Comparison of ENCODE assay signal across 8 cellular contexts in genomic region chr12:49264466-49264872, GRCh38. TPM values are rescaled to one million over a fixed set of nuclear protein-coding genes. Genes with fewer than 3 reads are reported as not detected.
DNase-seq lines count a peak whose midpoint lies in the region; ATAC-seq and TF ChIP-seq lines count a peak whose summit lies in the region.

No MANE protein-coding gene starts in this region.

- H3K4me1 Mint-ChIP-seq in Calu3 (ENCODE audit: low read depth, unreplicated experiment) = peaks cover 8% of the 10 kb centered on the region
- peaks cover 44% of the 10 kb centered on the region for H3K4me1 Mint-ChIP-seq in activated CD8-positive, alpha-beta T cell treated with anti-CD3 and anti-CD28 coated beads, Interleukin-2, amount 10 ng/mL, durations not matched to agents 7 days and 5 days (ENCODE audit: low read depth)

- no peaks in the 10 kb centered on the region for H3K9me3 Mint-ChIP-seq in Calu3 (ENCODE audit: low read depth, unreplicated experiment)
- H3K9me3 Mint-ChIP-seq in activated CD8-positive, alpha-beta T cell treated with anti-CD3 and anti-CD28 coated beads, Interleukin-2, amount 10 ng/mL, durations not matched to agents 7 days and 5 days (ENCODE audit: insufficient read depth) = no peaks in the 10 kb centered on the region

- H3K9me3 ChIP-seq in prostate gland = no peaks in the 10 kb centered on the region

- no peaks in the 10 kb centered on the region for H3K27me3 ChIP-seq in prostate gland (replicated peaks; ENCODE audit: insufficient read depth)

- H3K27ac ChIP-seq in prostate gland = peak overlapping the region; percentile 78 to 82

- POLR2A ChIA-PET in activated CD8-positive, alpha-beta T cell treated with anti-CD3 and anti-CD28 coated beads, Interleukin-2, amount 10 ng/mL, durations not matched to agents 7 days and 5 days (lab: Charles Lee) = interaction anchor here (0.8 to 4.4 kb wide), 11 partner anchors 12 to 477 kb away, joined by 3 to 49 read pairs (median 4); partner anchors contain the start of genes SPATS2, TMBIM6, TROAP and TUBA1A

- peaks cover 57% of the 10 kb centered on the region for H3K36me3 Mint-ChIP-seq in Calu3 (ENCODE audit: insufficient read depth, unreplicated experiment)
- H3K36me3 Mint-ChIP-seq in activated CD8-positive, alpha-beta T cell treated with anti-CD3 and anti-CD28 coated beads, Interleukin-2, amount 10 ng/mL, durations not matched to agents 7 days and 5 days (ENCODE audit: low read depth) = peaks cover 39% of the 10 kb centered on the region

- H3K4me1 ChIP-seq in prostate gland (replicated peaks) = no peaks in the 10 kb centered on the region

- 0% methylated on average over 13 of the region's 35 CpGs for WGBS in prostate gland

- peak overlapping the region; percentile 93 for H3K27ac Mint-ChIP-seq in Calu3 (ENCODE audit: unreplicated experiment)
- H3K27ac Mint-ChIP-seq in activated CD8-positive, alpha-beta T cell treated with anti-CD3 and anti-CD28 coated beads, Interleukin-2, amount 10 ng/mL, durations not matched to agents 7 days and 5 days = peak overlapping the region; percentile 99

- DNase-seq in Calu3 = no peak
- peak; percentile 71 for DNase-seq in activated CD8-positive, alpha-beta T cell treated with anti-CD3 and anti-CD28 coated beads, Interleukin-2, amount 10 ng/mL, durations not matched to agents 7 days and 5 days
- DNase-seq in fibroblast of pulmonary artery (ENCODE audit: low read depth) = peak; percentile 29
- DNase-seq in prostate gland (ENCODE audit: low spot score) = no peak
- DNase-seq in midbrain (lab: John Stamatoyannopoulos, UW) = no peak
- DNase-seq in DMS114 treated with DMSO at 0.1 percent for 48 hours (lab: John Stamatoyannopoulos, UW; ENCODE audit: unreplicated experiment) = no peak

- no peaks in the 10 kb centered on the region for H3K27me3 Mint-ChIP-seq in Calu3 (ENCODE audit: unreplicated experiment)
- H3K27me3 Mint-ChIP-seq in activated CD8-positive, alpha-beta T cell treated with anti-CD3 and anti-CD28 coated beads, Interleukin-2, amount 10 ng/mL, durations not matched to agents 7 days and 5 days (ENCODE audit: low read depth) = no peaks in the 10 kb centered on the region

- H3K36me3 ChIP-seq in prostate gland = peaks cover 0 to under 1% of the 10 kb centered on the region in 2 donors

- H3K4me3 ChIP-seq in fibroblast of pulmonary artery (replicated peaks; ENCODE audit: low read depth, low read length) (peak overlapping the region; percentile 78), prostate gland (peak overlapping the region; percentile 67 to 81)

- H3K4me3 Mint-ChIP-seq in Calu3 (ENCODE audit: low read depth, unreplicated experiment) = peak overlapping the region; percentile 76
- peak overlapping the region; percentile 99 for H3K4me3 Mint-ChIP-seq in activated CD8-positive, alpha-beta T cell treated with anti-CD3 and anti-CD28 coated beads, Interleukin-2, amount 10 ng/mL, durations not matched to agents 7 days and 5 days

- no peak for TF ChIP-seq CTCF in Calu3 (IDR thresholded peaks at IDR 0.05; ENCODE audit: unreplicated experiment)
- no peak for TF ChIP-seq CTCF in fibroblast of pulmonary artery (IDR thresholded peaks at IDR 0.05; ENCODE audit: low read length, missing control alignments)
- TF ChIP-seq CTCF in prostate gland (IDR thresholded peaks at IDR 0.05) = peak in 2 of 4 experiments; percentile 11 to 24

- intact Hi-C loops in Calu3 (cut with micrococcal nuclease; ENCODE audit: unreplicated experiment) (no loop called here), prostate gland (cut with DNase I) (no loop called here)

- TF ChIP-seq POLR2A in prostate gland (IDR thresholded peaks at IDR 0.05) = peak; percentile 45

- BruUV-seq in Calu3 (replicated peaks; lab: Mats Ljungman, UMichigan) = no TSS peak

- CTCF ChIA-PET in Calu3 (lab: Charles Lee) = interaction anchor here (0.7 to 1.4 kb wide), 3 partner anchors 10 to 134 kb away, joined by 3 to 13 read pairs (median 3); partner anchors contain the start of genes TROAP and TUBA1B
- CTCF ChIA-PET in activated CD8-positive, alpha-beta T cell treated with anti-CD3 and anti-CD28 coated beads, Interleukin-2, amount 10 ng/mL, durations not matched to agents 7 days and 5 days (lab: Charles Lee) = interaction anchor here (1.2 to 2.8 kb wide), 7 partner anchors 11 to 177 kb away, joined by 3 to 14 read pairs (median 6); partner anchors contain the start of gene DNAJC22

- peak; percentile 15 for ATAC-seq in GM19463 (IDR thresholded peaks at IDR 0.05; ENCODE audit: unreplicated experiment)
- ATAC-seq in HG03469 (IDR thresholded peaks at IDR 0.05; ENCODE audit: unreplicated experiment) = peak; percentile 12
- peak; percentile 63 for ATAC-seq in activated CD8-positive, alpha-beta T cell treated with anti-CD3 and anti-CD28 coated beads, Interleukin-2, amount 10 ng/mL, durations not matched to agents 7 days and 5 days

RNA-seq across cellular contexts. Expression of gene TUBA1C, which starts 0.4 kb away (rescaled TPM):
- 469 and 472 TPM in 2 replicates for total RNA-seq in Calu3 (2022)
- 100 to 1,000 TPM; 308 to 324 TPM for total RNA-seq in activated CD8-positive, alpha-beta T cell treated with anti-CD3 and anti-CD28 coated beads, Interleukin-2, amount 10 ng/mL, durations not matched to agents 7 days and 5 days
- total RNA-seq in prostate gland = 10 to 100 TPM; 81.9 to 85.6 TPM

RNA-seq across cellular contexts. Expression of gene PRPH, which starts 30.5 kb away (rescaled TPM):
- total RNA-seq in Calu3 (2022) = not detected in 2 replicates
- total RNA-seq in activated CD8-positive, alpha-beta T cell treated with anti-CD3 and anti-CD28 coated beads, Interleukin-2, amount 10 ng/mL, durations not matched to agents 7 days and 5 days = not detected
- 10 to 100 TPM in 1 of 2 donors, 1 to 10 TPM in 1; 1.4 to 11.4 TPM for total RNA-seq in prostate gland

RNA-seq across cellular contexts. Expression of gene TROAP, which starts 58.6 kb away (rescaled TPM):
- total RNA-seq in Calu3 (2022) (38.5 and 49.8 TPM in 2 replicates), prostate gland (1 to 10 TPM in 1 of 2 donors, under 1 TPM in 1; 0.46 to 5.2 TPM)
- 100 to 1,000 TPM; 107 to 111 TPM for total RNA-seq in activated CD8-positive, alpha-beta T cell treated with anti-CD3 and anti-CD28 coated beads, Interleukin-2, amount 10 ng/mL, durations not matched to agents 7 days and 5 days

Comparison
In these comparisons a context has a peak if more than half of its experiments do, and no peak if none do; other contexts are left out.
1. DNase-seq: peak in activated CD8-positive, alpha-beta T cell treated with anti-CD3 and anti-CD28 coated beads, Interleukin-2, amount 10 ng/mL, durations not matched to agents 7 days and 5 days (single experiment) and fibroblast of pulmonary artery (single experiment); none in Calu3 (single experiment), prostate gland (single experiment), midbrain (single experiment) and DMS114 treated with DMSO at 0.1 percent for 48 hours (single experiment).
2. ATAC-seq: peak in every context shown above with its lines; median percentile 63 in activated CD8-positive, alpha-beta T cell treated with anti-CD3 and anti-CD28 coated beads, Interleukin-2, amount 10 ng/mL, durations not matched to agents 7 days and 5 days; 15 in GM19463; 12 in HG03469.